In genomic region chr4:87510747-87511146, GRCh38 we compare ENCODE assay signal across 3 cellular contexts.
TF ChIP-seq lines count a peak whose summit lies in the region.

No MANE protein-coding gene starts in this region.

TF ChIP-seq in GM23338, 12 proteins besides CTCF, POLR2A, EP300 and RAD21 (continues in another document):
- no peak for TF ChIP-seq NANOG (IDR thresholded peaks at IDR 0.05; ENCODE audit: borderline replicate concordance)
- no peak for TF ChIP-seq STAT1 (IDR thresholded peaks at IDR 0.05; ENCODE audit: unreplicated experiment)
- no peak for TF ChIP-seq EZH2phosphoT487 (IDR thresholded peaks at IDR 0.05; ENCODE audit: unreplicated experiment)
- TF ChIP-seq ZNF331 (CRISPR knock-in tag; IDR thresholded peaks at IDR 0.05; ENCODE audit: low read depth) = no peak
- TF ChIP-seq JUNB (IDR thresholded peaks at IDR 0.05; ENCODE audit: unreplicated experiment) = no peak
- TF ChIP-seq, protein P1, sequence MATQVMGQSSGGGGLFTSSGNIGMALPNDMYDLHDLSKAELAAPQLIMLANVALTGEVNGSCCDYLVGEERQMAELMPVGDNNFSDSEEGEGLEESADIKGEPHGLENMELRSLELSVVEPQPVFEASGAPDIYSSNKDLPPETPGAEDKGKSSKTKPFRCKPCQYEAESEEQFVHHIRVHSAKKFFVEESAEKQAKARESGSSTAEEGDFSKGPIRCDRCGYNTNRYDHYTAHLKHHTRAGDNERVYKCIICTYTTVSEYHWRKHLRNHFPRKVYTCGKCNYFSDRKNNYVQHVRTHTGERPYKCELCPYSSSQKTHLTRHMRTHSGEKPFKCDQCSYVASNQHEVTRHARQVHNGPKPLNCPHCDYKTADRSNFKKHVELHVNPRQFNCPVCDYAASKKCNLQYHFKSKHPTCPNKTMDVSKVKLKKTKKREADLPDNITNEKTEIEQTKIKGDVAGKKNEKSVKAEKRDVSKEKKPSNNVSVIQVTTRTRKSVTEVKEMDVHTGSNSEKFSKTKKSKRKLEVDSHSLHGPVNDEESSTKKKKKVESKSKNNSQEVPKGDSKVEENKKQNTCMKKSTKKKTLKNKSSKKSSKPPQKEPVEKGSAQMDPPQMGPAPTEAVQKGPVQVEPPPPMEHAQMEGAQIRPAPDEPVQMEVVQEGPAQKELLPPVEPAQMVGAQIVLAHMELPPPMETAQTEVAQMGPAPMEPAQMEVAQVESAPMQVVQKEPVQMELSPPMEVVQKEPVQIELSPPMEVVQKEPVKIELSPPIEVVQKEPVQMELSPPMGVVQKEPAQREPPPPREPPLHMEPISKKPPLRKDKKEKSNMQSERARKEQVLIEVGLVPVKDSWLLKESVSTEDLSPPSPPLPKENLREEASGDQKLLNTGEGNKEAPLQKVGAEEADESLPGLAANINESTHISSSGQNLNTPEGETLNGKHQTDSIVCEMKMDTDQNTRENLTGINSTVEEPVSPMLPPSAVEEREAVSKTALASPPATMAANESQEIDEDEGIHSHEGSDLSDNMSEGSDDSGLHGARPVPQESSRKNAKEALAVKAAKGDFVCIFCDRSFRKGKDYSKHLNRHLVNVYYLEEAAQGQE (IDR thresholded peaks at IDR 0.05; ENCODE audit: unreplicated experiment) = no peak
- no peak for TF ChIP-seq CREB1 (CRISPR knock-in tag; IDR thresholded peaks at IDR 0.05; ENCODE audit: low read depth)
- TF ChIP-seq, protein P2, sequence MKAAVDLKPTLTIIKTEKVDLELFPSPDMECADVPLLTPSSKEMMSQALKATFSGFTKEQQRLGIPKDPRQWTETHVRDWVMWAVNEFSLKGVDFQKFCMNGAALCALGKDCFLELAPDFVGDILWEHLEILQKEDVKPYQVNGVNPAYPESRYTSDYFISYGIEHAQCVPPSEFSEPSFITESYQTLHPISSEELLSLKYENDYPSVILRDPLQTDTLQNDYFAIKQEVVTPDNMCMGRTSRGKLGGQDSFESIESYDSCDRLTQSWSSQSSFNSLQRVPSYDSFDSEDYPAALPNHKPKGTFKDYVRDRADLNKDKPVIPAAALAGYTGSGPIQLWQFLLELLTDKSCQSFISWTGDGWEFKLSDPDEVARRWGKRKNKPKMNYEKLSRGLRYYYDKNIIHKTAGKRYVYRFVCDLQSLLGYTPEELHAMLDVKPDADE (IDR thresholded peaks at IDR 0.05) = no peak
- TF ChIP-seq POLR2AphosphoS5 (IDR thresholded peaks at IDR 0.05; ENCODE audit: low read depth) = no peak
- no peak for TF ChIP-seq EZH2 (IDR thresholded peaks at IDR 0.05; ENCODE audit: low read depth, unreplicated experiment)
- no peak for TF ChIP-seq ZNF114 (CRISPR knock-in tag; IDR thresholded peaks at IDR 0.05)

TF ChIP-seq in WTC11, 78 proteins besides CTCF, POLR2A, EP300 and RAD21 (continues in another document):
- no peak for TF ChIP-seq HMGA2 (CRISPR knock-in tag; IDR thresholded peaks at IDR 0.05)
- no peak for TF ChIP-seq TEAD4 (CRISPR knock-in tag; IDR thresholded peaks at IDR 0.05)
- no peak; the same call in 1 of the 2 replicates for TF ChIP-seq FOXK1 (CRISPR knock-in tag; IDR thresholded peaks at IDR 0.05)
- TF ChIP-seq, protein P3, sequence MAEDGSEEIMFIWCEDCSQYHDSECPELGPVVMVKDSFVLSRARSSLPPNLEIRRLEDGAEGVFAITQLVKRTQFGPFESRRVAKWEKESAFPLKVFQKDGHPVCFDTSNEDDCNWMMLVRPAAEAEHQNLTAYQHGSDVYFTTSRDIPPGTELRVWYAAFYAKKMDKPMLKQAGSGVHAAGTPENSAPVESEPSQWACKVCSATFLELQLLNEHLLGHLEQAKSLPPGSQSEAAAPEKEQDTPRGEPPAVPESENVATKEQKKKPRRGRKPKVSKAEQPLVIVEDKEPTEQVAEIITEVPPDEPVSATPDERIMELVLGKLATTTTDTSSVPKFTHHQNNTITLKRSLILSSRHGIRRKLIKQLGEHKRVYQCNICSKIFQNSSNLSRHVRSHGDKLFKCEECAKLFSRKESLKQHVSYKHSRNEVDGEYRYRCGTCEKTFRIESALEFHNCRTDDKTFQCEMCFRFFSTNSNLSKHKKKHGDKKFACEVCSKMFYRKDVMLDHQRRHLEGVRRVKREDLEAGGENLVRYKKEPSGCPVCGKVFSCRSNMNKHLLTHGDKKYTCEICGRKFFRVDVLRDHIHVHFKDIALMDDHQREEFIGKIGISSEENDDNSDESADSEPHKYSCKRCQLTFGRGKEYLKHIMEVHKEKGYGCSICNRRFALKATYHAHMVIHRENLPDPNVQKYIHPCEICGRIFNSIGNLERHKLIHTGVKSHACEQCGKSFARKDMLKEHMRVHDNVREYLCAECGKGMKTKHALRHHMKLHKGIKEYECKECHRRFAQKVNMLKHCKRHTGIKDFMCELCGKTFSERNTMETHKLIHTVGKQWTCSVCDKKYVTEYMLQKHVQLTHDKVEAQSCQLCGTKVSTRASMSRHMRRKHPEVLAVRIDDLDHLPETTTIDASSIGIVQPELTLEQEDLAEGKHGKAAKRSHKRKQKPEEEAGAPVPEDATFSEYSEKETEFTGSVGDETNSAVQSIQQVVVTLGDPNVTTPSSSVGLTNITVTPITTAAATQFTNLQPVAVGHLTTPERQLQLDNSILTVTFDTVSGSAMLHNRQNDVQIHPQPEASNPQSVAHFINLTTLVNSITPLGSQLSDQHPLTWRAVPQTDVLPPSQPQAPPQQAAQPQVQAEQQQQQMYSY (CRISPR knock-in tag; IDR thresholded peaks at IDR 0.05) = no peak
- TF ChIP-seq, protein P4, sequence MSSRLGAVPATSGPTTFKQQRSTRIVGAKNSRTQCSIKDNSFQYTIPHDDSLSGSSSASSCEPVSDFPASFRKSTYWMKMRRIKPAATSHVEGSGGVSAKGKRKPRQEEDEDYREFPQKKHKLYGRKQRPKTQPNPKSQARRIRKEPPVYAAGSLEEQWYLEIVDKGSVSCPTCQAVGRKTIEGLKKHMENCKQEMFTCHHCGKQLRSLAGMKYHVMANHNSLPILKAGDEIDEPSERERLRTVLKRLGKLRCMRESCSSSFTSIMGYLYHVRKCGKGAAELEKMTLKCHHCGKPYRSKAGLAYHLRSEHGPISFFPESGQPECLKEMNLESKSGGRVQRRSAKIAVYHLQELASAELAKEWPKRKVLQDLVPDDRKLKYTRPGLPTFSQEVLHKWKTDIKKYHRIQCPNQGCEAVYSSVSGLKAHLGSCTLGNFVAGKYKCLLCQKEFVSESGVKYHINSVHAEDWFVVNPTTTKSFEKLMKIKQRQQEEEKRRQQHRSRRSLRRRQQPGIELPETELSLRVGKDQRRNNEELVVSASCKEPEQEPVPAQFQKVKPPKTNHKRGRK (CRISPR knock-in tag; IDR thresholded peaks at IDR 0.05; ENCODE audit: borderline replicate concordance) = no peak
- no peak for TF ChIP-seq CREM (CRISPR knock-in tag; IDR thresholded peaks at IDR 0.05)
- no peak for TF ChIP-seq ZNF671 (CRISPR knock-in tag; IDR thresholded peaks at IDR 0.05)
- no peak for TF ChIP-seq JUN (CRISPR knock-in tag; IDR thresholded peaks at IDR 0.05)
- TF ChIP-seq, protein P5, sequence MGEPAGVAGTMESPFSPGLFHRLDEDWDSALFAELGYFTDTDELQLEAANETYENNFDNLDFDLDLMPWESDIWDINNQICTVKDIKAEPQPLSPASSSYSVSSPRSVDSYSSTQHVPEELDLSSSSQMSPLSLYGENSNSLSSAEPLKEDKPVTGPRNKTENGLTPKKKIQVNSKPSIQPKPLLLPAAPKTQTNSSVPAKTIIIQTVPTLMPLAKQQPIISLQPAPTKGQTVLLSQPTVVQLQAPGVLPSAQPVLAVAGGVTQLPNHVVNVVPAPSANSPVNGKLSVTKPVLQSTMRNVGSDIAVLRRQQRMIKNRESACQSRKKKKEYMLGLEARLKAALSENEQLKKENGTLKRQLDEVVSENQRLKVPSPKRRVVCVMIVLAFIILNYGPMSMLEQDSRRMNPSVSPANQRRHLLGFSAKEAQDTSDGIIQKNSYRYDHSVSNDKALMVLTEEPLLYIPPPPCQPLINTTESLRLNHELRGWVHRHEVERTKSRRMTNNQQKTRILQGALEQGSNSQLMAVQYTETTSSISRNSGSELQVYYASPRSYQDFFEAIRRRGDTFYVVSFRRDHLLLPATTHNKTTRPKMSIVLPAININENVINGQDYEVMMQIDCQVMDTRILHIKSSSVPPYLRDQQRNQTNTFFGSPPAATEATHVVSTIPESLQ (CRISPR knock-in tag; IDR thresholded peaks at IDR 0.05) = no peak
- TF ChIP-seq PRRX2 (CRISPR knock-in tag; IDR thresholded peaks at IDR 0.05) = no peak
- no peak for TF ChIP-seq NR1H2 (CRISPR knock-in tag; IDR thresholded peaks at IDR 0.05)

TF ChIP-seq in H1, 55 proteins besides CTCF, POLR2A, EP300 and RAD21:
- TF ChIP-seq CREB1 (IDR thresholded peaks at IDR 0.05) = no peak
- no peak for TF ChIP-seq SIX5 (IDR thresholded peaks at IDR 0.05; ENCODE audit: low read depth, low read length)
- TF ChIP-seq NRF1 (IDR thresholded peaks at IDR 0.05; ENCODE audit: low read depth, low read length) = no peak
- no peak for TF ChIP-seq TCF12 (IDR thresholded peaks at IDR 0.05; ENCODE audit: low read depth, low read length)
